18 cellular contexts compared by ENCODE assay signal in genomic region chr16:56811602-56812001, GRCh38. TPM values are rescaled to one million over a fixed set of nuclear protein-coding genes. Genes with fewer than 3 reads are reported as not detected.
"Had no signal": no experiment of that assay in that cellular context is flagged by ENCODE, and none has a peak within 500 bp of the region (broad histone marks: within the 10 kb centered on the region; RNA-seq: fewer than 3 reads in every experiment).

No MANE protein-coding gene starts in this region.

RNA-seq across cellular contexts. Expression of gene SLC12A3, which starts 53.4 kb away (rescaled TPM):
- total RNA-seq: colonic mucosa, dermis microvascular lymphatic vessel endothelial cell, endodermal cell, esophagus mucosa, esophagus squamous epithelium, gastrocnemius medialis, glomerular endothelial cell, heart right ventricle, left cardiac atrium, left ventricle myocardium inferior, lung, mammary epithelial cell, mesenteric fat pad, mesothelial cell of epicardium, mucosa of descending colon, myocyte had no signal
- polyA plus RNA-seq: heart right ventricle, keratinocyte, liver had no signal
